Comparison of ENCODE assay signal across 9 cellular contexts in the genomic region with DNA sequence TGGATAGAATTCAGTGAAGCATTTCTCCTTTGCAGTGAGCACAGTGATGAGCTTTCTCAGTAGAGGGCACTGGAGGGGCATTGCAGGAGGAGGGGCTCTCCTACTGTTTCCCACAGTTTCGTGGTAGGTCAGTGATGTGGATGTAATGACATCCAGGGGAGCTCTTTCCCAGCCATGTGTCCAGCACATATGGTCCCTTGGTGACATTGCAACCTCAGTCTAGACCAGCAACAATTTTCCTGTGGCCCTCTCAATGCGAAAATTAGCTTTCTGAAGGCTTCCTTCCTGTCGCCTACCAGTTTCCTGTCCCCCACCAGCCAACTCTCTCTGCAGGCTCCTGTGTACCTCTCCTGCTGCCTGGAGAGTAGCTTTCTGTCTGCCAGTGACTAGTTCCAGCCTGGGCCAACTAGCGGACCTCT. TPM values are rescaled to one million over a fixed set of nuclear protein-coding genes. Genes with fewer than 3 reads are reported as not detected.
DNase-seq lines count a peak whose midpoint lies in the region; ATAC-seq and TF ChIP-seq lines count a peak whose summit lies in the region.
"Had no signal": no experiment of that assay in that cellular context is flagged by ENCODE, and none has a peak within 500 bp of the region (broad histone marks: within the 10 kb centered on the region; RNA-seq: fewer than 3 reads in every experiment).

No MANE protein-coding gene starts in this region.

- peaks cover 0 to 6% (median 3%) of the 10 kb centered on the region in 5 donors for H3K9me3 Mint-ChIP-seq in CD8-positive, alpha-beta memory T cell
- H3K9me3 Mint-ChIP-seq in activated CD8-positive, alpha-beta T cell treated with anti-CD3 and anti-CD28 coated beads, Interleukin-2, amount 10 ng/mL, durations not matched to agents 7 days and 5 days (ENCODE audit: insufficient read depth) = no peaks in the 10 kb centered on the region

- peak overlapping the region; percentile 2 to 90 (median 65) for H3K27ac Mint-ChIP-seq in CD8-positive, alpha-beta memory T cell
- peak overlapping the region; percentile 91 for H3K27ac Mint-ChIP-seq in activated CD8-positive, alpha-beta T cell treated with anti-CD3 and anti-CD28 coated beads, Interleukin-2, amount 10 ng/mL, durations not matched to agents 7 days and 5 days

- TF ChIP-seq POLR2A in upper lobe of left lung (IDR thresholded peaks at IDR 0.05) = no peak

- ATAC-seq in activated CD8-positive, alpha-beta T cell treated with anti-CD3 and anti-CD28 coated beads, Interleukin-2, amount 10 ng/mL, durations not matched to agents 7 days and 5 days = peak; percentile 85
- ATAC-seq in upper lobe of left lung (ENCODE audit: low FRiP score in 2 of 2) = no peak

- POLR2A ChIA-PET in CD8-positive, alpha-beta memory T cell (lab: Charles Lee) = no interaction called here
- POLR2A ChIA-PET in HEK293 (lab: Yijun Ruan, JAX) = interaction anchor here (1.2 kb wide), 1 partner anchor 70 kb away, joined by 4 read pairs; a partner anchor contains a TSS
- POLR2A ChIA-PET in activated CD8-positive, alpha-beta T cell treated with anti-CD3 and anti-CD28 coated beads, Interleukin-2, amount 10 ng/mL, durations not matched to agents 7 days and 5 days (lab: Charles Lee) = interaction anchor here (0.8 to 1.4 kb wide), 6 partner anchors 9 to 126 kb away, joined by 3 to 11 read pairs (median 4); a partner anchor contains a TSS

- peak in 1 of 5 donors; percentile 37 for DNase-seq in CD8-positive, alpha-beta memory T cell
- DNase-seq in activated CD8-positive, alpha-beta T cell treated with anti-CD3 and anti-CD28 coated beads, Interleukin-2, amount 10 ng/mL, durations not matched to agents 7 days and 5 days = peak; percentile 62
- DNase-seq in left kidney (ENCODE audit: low read depth, low spot score) (peak; percentile 17), upper lobe of left lung (no peak), foreskin melanocyte (no peak), DMS53 treated with DMSO at 0.1 percent for 48 hours (lab: John Stamatoyannopoulos, UW; ENCODE audit: unreplicated experiment) (no peak), NCI-H1105 (lab: John Stamatoyannopoulos, UW) (no peak)

- H3K27me3 Mint-ChIP-seq in CD8-positive, alpha-beta memory T cell = no peaks in the 10 kb centered on the region
- H3K27me3 Mint-ChIP-seq in activated CD8-positive, alpha-beta T cell treated with anti-CD3 and anti-CD28 coated beads, Interleukin-2, amount 10 ng/mL, durations not matched to agents 7 days and 5 days (ENCODE audit: low read depth) = no peaks in the 10 kb centered on the region

- WGBS in upper lobe of left lung, 2 donors = 36 to 45% methylated on average over 4 of the region's 4 CpGs

- TF ChIP-seq EP300 in upper lobe of left lung (IDR thresholded peaks at IDR 0.05) = no peak

- TF ChIP-seq CTCF in HEK293 (tag by site-specific recombination; IDR thresholded peaks at IDR 0.05) (peak; percentile 37; the same call in 1 of the 2 replicates), upper lobe of left lung (IDR thresholded peaks at IDR 0.05) (no peak)

- H3K36me3 ChIP-seq in CD8-positive, alpha-beta memory T cell (ENCODE audit: insufficient read depth, low read length) = no peaks in the 10 kb centered on the region
- H3K36me3 ChIP-seq in HEK293 (ENCODE audit: control insufficient read depth in 2 of 2, insufficient read depth in 1 of 2, low read length in 2 of 2) = no peaks in the 10 kb centered on the region
- no peaks in the 10 kb centered on the region for H3K36me3 ChIP-seq in upper lobe of left lung

- CTCF ChIA-PET in CD8-positive, alpha-beta memory T cell (lab: Charles Lee) = interaction anchor here (0.7 to 1.7 kb wide), 6 partner anchors 17 to 736 kb away, joined by 3 to 4 read pairs (median 3); no protein-coding TSS in a partner anchor
- CTCF ChIA-PET in HEK293 (lab: Yijun Ruan, JAX) = interaction anchor here (0.5 to 1.8 kb wide), 7 partner anchors 9 to 514 kb away, joined by 3 to 7 read pairs (median 4); no protein-coding TSS in a partner anchor
- CTCF ChIA-PET in activated CD8-positive, alpha-beta T cell treated with anti-CD3 and anti-CD28 coated beads, Interleukin-2, amount 10 ng/mL, durations not matched to agents 7 days and 5 days (lab: Charles Lee) = interaction anchor here (0.6 to 2.5 kb wide), 27 partner anchors 9 to 514 kb away, joined by 3 to 21 read pairs (median 5); a partner anchor contains a TSS

- H3K4me3 ChIP-seq in CD8-positive, alpha-beta memory T cell (ENCODE audit: low read length) = no peak overlapping the region
- no peak overlapping the region for H3K4me3 ChIP-seq in HEK293 (ENCODE audit: low read depth, low read length)
- no peak overlapping the region for H3K4me3 ChIP-seq in upper lobe of left lung

- no peaks in the 10 kb centered on the region for H3K36me3 Mint-ChIP-seq in CD8-positive, alpha-beta memory T cell
- H3K36me3 Mint-ChIP-seq in activated CD8-positive, alpha-beta T cell treated with anti-CD3 and anti-CD28 coated beads, Interleukin-2, amount 10 ng/mL, durations not matched to agents 7 days and 5 days (ENCODE audit: low read depth) = no peaks in the 10 kb centered on the region

- H3K4me1 Mint-ChIP-seq in CD8-positive, alpha-beta memory T cell = peaks cover 16 to 25% (median 16%) of the 10 kb centered on the region in 3 donors
- H3K4me1 Mint-ChIP-seq in activated CD8-positive, alpha-beta T cell treated with anti-CD3 and anti-CD28 coated beads, Interleukin-2, amount 10 ng/mL, durations not matched to agents 7 days and 5 days (ENCODE audit: low read depth) = peaks cover 21% of the 10 kb centered on the region

- H3K9me3 ChIP-seq in CD8-positive, alpha-beta memory T cell (ENCODE audit: low read length) = no peaks in the 10 kb centered on the region
- H3K9me3 ChIP-seq in HEK293 (ENCODE audit: control insufficient read depth, insufficient read depth, low read depth, low read length) (no peaks in the 10 kb centered on the region), upper lobe of left lung (no peaks in the 10 kb centered on the region)

- H3K4me1 ChIP-seq in CD8-positive, alpha-beta memory T cell (ENCODE audit: insufficient read depth, low read length) = peaks cover 12% of the 10 kb centered on the region
- H3K4me1 ChIP-seq in HEK293 (ENCODE audit: control insufficient read depth, insufficient read depth, low read length) (no peaks in the 10 kb centered on the region), upper lobe of left lung (peaks cover 3 to 8% (median 5%) of the 10 kb centered on the region in 4 donors)

- peak overlapping the region; percentile 41 to 81 (median 72) for H3K4me3 Mint-ChIP-seq in CD8-positive, alpha-beta memory T cell
- H3K4me3 Mint-ChIP-seq in activated CD8-positive, alpha-beta T cell treated with anti-CD3 and anti-CD28 coated beads, Interleukin-2, amount 10 ng/mL, durations not matched to agents 7 days and 5 days = peak overlapping the region; percentile 59

- H3K27ac ChIP-seq in CD8-positive, alpha-beta memory T cell (ENCODE audit: low read depth, low read length) = no peak overlapping the region
- H3K27ac ChIP-seq in HEK293 (ENCODE audit: extremely low read depth, low read depth, low read length) = no peak overlapping the region
- no peak overlapping the region for H3K27ac ChIP-seq in upper lobe of left lung

- H3K27me3 ChIP-seq in CD8-positive, alpha-beta memory T cell (ENCODE audit: insufficient read depth, low read length, poor library complexity, severe bottlenecking) = no peaks in the 10 kb centered on the region
- H3K27me3 ChIP-seq in upper lobe of left lung = no peaks in the 10 kb centered on the region

TF ChIP-seq in HEK293, 187 proteins besides CTCF, POLR2A, EP300 and RAD21 (continues in another document):
- TF ChIP-seq, protein P1, sequence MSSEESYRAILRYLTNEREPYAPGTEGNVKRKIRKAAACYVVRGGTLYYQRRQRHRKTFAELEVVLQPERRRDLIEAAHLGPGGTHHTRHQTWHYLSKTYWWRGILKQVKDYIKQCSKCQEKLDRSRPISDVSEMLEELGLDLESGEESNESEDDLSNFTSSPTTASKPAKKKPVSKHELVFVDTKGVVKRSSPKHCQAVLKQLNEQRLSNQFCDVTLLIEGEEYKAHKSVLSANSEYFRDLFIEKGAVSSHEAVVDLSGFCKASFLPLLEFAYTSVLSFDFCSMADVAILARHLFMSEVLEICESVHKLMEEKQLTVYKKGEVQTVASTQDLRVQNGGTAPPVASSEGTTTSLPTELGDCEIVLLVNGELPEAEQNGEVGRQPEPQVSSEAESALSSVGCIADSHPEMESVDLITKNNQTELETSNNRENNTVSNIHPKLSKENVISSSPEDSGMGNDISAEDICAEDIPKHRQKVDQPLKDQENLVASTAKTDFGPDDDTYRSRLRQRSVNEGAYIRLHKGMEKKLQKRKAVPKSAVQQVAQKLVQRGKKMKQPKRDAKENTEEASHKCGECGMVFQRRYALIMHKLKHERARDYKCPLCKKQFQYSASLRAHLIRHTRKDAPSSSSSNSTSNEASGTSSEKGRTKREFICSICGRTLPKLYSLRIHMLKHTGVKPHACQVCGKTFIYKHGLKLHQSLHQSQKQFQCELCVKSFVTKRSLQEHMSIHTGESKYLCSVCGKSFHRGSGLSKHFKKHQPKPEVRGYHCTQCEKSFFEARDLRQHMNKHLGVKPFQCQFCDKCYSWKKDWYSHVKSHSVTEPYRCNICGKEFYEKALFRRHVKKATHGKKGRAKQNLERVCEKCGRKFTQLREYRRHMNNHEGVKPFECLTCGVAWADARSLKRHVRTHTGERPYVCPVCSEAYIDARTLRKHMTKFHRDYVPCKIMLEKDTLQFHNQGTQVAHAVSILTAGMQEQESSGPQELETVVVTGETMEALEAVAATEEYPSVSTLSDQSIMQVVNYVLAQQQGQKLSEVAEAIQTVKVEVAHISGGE (tag by site-specific recombination; conservative IDR thresholded peaks at IDR 0.05; ENCODE audit: low read depth) = no peak
- TF ChIP-seq HOXA7 (CRISPR knock-in tag; IDR thresholded peaks at IDR 0.05; ENCODE audit: borderline replicate concordance) (no peak), TCF7L2 (IDR thresholded peaks at IDR 0.05; ENCODE audit: borderline replicate concordance, low read depth, low read length) (no peak), ZNF561 (tag by site-specific recombination; IDR thresholded peaks at IDR 0.05; ENCODE audit: borderline replicate concordance) (no peak), ZNF354C (tag by site-specific recombination; IDR thresholded peaks at IDR 0.05; ENCODE audit: borderline replicate concordance, low read depth) (no peak), ZNF423 (tag by site-specific recombination; IDR thresholded peaks at IDR 0.05) (no peak), WT1 (tag by site-specific recombination; IDR thresholded peaks at IDR 0.05) (no peak)

RNA-seq across cellular contexts. Expression of a gene that starts 6.9 kb away (rescaled TPM):
- total RNA-seq in CD8-positive, alpha-beta memory T cell = 10 to 100 TPM; 18.2 to 18.7 TPM
- polyA plus RNA-seq in CD8-positive, alpha-beta memory T cell = 9.8 TPM
- 10 to 100 TPM; 25.9 to 27.3 TPM for total RNA-seq in activated CD8-positive, alpha-beta T cell treated with anti-CD3 and anti-CD28 coated beads, Interleukin-2, amount 10 ng/mL, durations not matched to agents 7 days and 5 days
- 10 to 100 TPM; 18.3 to 34.3 (median 25.2) TPM for total RNA-seq in upper lobe of left lung

RNA-seq across cellular contexts. Expression of a gene that starts 35.4 kb away (rescaled TPM):
- total RNA-seq in CD8-positive, alpha-beta memory T cell = not detected
- polyA plus RNA-seq in CD8-positive, alpha-beta memory T cell = not detected
- total RNA-seq in activated CD8-positive, alpha-beta T cell treated with anti-CD3 and anti-CD28 coated beads, Interleukin-2, amount 10 ng/mL, durations not matched to agents 7 days and 5 days = not detected
- total RNA-seq in upper lobe of left lung = not detected
- total RNA-seq: omental fat pad had no signal

RNA-seq across cellular contexts. Expression of a gene that starts 46.6 kb away (rescaled TPM):
- not detected for total RNA-seq in CD8-positive, alpha-beta memory T cell
- polyA plus RNA-seq in CD8-positive, alpha-beta memory T cell = not detected
- not detected for total RNA-seq in activated CD8-positive, alpha-beta T cell treated with anti-CD3 and anti-CD28 coated beads, Interleukin-2, amount 10 ng/mL, durations not matched to agents 7 days and 5 days
- not detected for total RNA-seq in upper lobe of left lung
- total RNA-seq: omental fat pad had no signal

Comparison
In these comparisons a context has a peak if more than half of its experiments do, and no peak if none do; other contexts are left out.
1. DNase-seq: peak in activated CD8-positive, alpha-beta T cell treated with anti-CD3 and anti-CD28 coated beads, Interleukin-2, amount 10 ng/mL, durations not matched to agents 7 days and 5 days (single experiment) and left kidney (single experiment); none in upper lobe of left lung (0 of 2), foreskin melanocyte (single experiment), DMS53 treated with DMSO at 0.1 percent for 48 hours (single experiment) and NCI-H1105 (single experiment).